In the genomic region with DNA sequence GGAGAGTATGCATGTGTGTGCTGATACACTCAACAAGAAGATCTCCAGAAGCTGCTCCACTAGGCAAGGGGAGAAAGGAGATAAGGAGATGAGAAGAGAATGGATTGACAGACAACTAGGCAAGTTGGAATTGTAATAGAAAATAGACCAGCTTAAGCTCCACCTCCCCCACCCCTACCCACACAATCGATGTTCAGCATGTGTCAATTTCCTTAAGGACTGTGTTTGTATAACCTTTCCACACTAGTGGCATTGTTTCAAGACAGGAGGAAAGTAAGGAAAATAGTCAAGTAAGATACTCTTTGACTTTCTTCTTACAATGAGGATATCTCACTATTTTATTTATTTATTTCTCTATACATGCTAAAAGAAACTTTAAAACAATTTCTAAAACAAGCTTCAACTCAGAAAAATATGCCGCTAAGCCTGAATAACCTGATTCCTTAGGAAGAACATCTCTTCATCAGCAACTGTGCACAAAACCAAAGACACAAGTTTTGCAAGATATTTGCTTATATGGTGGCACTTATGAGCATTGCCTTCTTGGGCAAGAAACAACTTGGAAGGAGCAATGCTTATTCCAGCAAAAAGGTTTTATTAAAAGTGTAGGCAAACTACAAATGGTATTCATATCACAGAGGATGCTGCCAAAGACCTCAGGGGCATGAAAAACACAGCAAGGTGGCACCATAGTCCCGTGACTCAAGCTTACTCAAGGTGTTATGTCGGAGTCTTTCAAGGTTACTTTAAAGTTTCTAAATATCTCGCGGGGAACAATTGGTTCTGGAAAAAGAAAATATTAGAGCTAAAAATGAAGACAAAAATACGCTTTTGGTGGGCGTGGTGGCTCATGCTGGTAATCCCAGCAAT, we compare ENCODE assay signal across 16 cellular contexts.
DNase-seq lines count a peak whose midpoint lies in the region; ATAC-seq, FAIRE-seq and TF ChIP-seq lines count a peak whose summit lies in the region.
"Had no signal": no experiment of that assay in that cellular context is flagged by ENCODE, and none has a peak within 500 bp of the region (broad histone marks: within the 10 kb centered on the region; RNA-seq: fewer than 3 reads in every experiment).

No MANE protein-coding gene starts in this region.

- H3K27ac ChIP-seq in trophoblast cell (ENCODE audit: low read depth, low read length) = no peak overlapping the region
- H3K27ac ChIP-seq: BLaER1 treated with 17β-estradiol and CSF1 and Interleukin-3, amounts not matched to agents 10 nM and 100 nM; HL-60 had no signal

- ATAC-seq in esophagus mucosa (peak; percentile 75), HG02571 (IDR thresholded peaks at IDR 0.05; ENCODE audit: unreplicated experiment) (no peak)
- ATAC-seq: CD8-positive, alpha-beta T cell had no signal

- H2BK12ac ChIP-seq in trophoblast cell (ENCODE audit: low read length) = no peak overlapping the region

- no peaks in the 10 kb centered on the region for H3K79me2 ChIP-seq in trophoblast cell (ENCODE audit: control insufficient read depth, insufficient read depth, low read length, poor library complexity)

- no peaks in the 10 kb centered on the region for H3K36me3 ChIP-seq in bronchial epithelial cell (ENCODE audit: control insufficient read depth, insufficient read depth, low read length)
- no peaks in the 10 kb centered on the region for H3K36me3 ChIP-seq in trophoblast cell (ENCODE audit: control insufficient read depth in 1 of 2, insufficient read depth in 2 of 2, low read length in 2 of 2)
- H3K36me3 ChIP-seq: BLaER1 treated with 17β-estradiol and CSF1 and Interleukin-3, amounts not matched to agents 10 nM and 100 nM had no signal

- no peak for FAIRE-seq in bronchial epithelial cell (lab: Jason Lieb, UNC)
- FAIRE-seq: G401.6, GM12892, GM18507, H1 had no signal

- H2BK120ac ChIP-seq in trophoblast cell (ENCODE audit: insufficient read depth, low read length, poor library complexity) = no peak overlapping the region

- no peak overlapping the region for H2BK5ac ChIP-seq in trophoblast cell (ENCODE audit: low read depth, low read length, poor library complexity)

- H2AK5ac ChIP-seq in trophoblast cell (ENCODE audit: low read length) = no peak overlapping the region

- H3K18ac ChIP-seq in trophoblast cell (ENCODE audit: low read length) = no peak overlapping the region

- H4K12ac ChIP-seq in trophoblast cell (ENCODE audit: low read depth, low read length) = no peak overlapping the region

- no peak overlapping the region for H3K23ac ChIP-seq in trophoblast cell (ENCODE audit: low read length)

- H3K27me3 ChIP-seq in bronchial epithelial cell (ENCODE audit: control insufficient read depth, insufficient read depth, low read length) = no peaks in the 10 kb centered on the region
- no peaks in the 10 kb centered on the region for H3K27me3 ChIP-seq in trophoblast cell (ENCODE audit: insufficient read depth, low read length)
- H3K27me3 ChIP-seq: BLaER1 treated with 17β-estradiol and CSF1 and Interleukin-3, amounts not matched to agents 10 nM and 100 nM had no signal

- no CpG with 5 or more reads among the region's 8 CpGs for WGBS in trophoblast cell (ENCODE audit: extremely low coverage, insufficient coverage, insufficient read length)

- no peak overlapping the region for H4K91ac ChIP-seq in trophoblast cell (ENCODE audit: low read depth, low read length)

- DNase-seq in bronchial epithelial cell (ENCODE audit: low read depth) (peak; percentile 39), trophoblast cell (peak; percentile 27 to 81), GM10266 (ENCODE audit: extremely low spot score) (no peak), NCI-H2107 (lab: John Stamatoyannopoulos, UW) (no peak), NCI-H226 (no peak)
- DNase-seq: CD8-positive, alpha-beta T cell; DMS 273 treated with DMSO at 0.1 percent for 48 hours; HCEC 1CT had no signal

- no peaks in the 10 kb centered on the region for H3K79me1 ChIP-seq in trophoblast cell (ENCODE audit: low read length)

- TF ChIP-seq CTCF in bronchial epithelial cell (IDR thresholded peaks at IDR 0.05; ENCODE audit: insufficient read depth, low read length, severe bottlenecking) = no peak
- TF ChIP-seq CTCF in GM10266 (IDR thresholded peaks at IDR 0.05; ENCODE audit: control insufficient read depth, insufficient read depth, low read depth, missing control alignments) = no peak

- H3K9me3 ChIP-seq in trophoblast cell (ENCODE audit: insufficient read depth, low read depth, low read length) = no peaks in the 10 kb centered on the region

- no peaks in the 10 kb centered on the region for H3K4me1 ChIP-seq in trophoblast cell (ENCODE audit: control insufficient read depth in 1 of 2, insufficient read depth in 2 of 2, low read length in 2 of 2)
- H3K4me1 ChIP-seq: BLaER1 treated with 17β-estradiol and CSF1 and Interleukin-3, amounts not matched to agents 10 nM and 100 nM had no signal

- no peak overlapping the region for H3K4me2 ChIP-seq in trophoblast cell (ENCODE audit: low read length)
- H3K4me2 ChIP-seq: BLaER1 treated with 17β-estradiol and CSF1 and Interleukin-3, amounts not matched to agents 10 nM and 100 nM had no signal

- no peak overlapping the region for H3K4ac ChIP-seq in trophoblast cell (ENCODE audit: low read depth, low read length)

- H2AFZ ChIP-seq in trophoblast cell (ENCODE audit: insufficient read depth, low read length, poor library complexity) = no peak overlapping the region

- no peak overlapping the region for H3K4me3 ChIP-seq in bronchial epithelial cell (ENCODE audit: low read depth, low read length)
- H3K4me3 ChIP-seq in trophoblast cell (ENCODE audit: low read depth, low read length) = no peak overlapping the region
- H3K4me3 ChIP-seq: BLaER1 treated with 17β-estradiol and CSF1 and Interleukin-3, amounts not matched to agents 10 nM and 100 nM had no signal

- H4K8ac ChIP-seq in trophoblast cell (ENCODE audit: low read depth, low read length) = no peak overlapping the region

- no peak overlapping the region for H3K9ac ChIP-seq in trophoblast cell (ENCODE audit: low read length)
- H3K9ac ChIP-seq: BLaER1 treated with 17β-estradiol and CSF1 and Interleukin-3, amounts not matched to agents 10 nM and 100 nM had no signal

- no peak overlapping the region for H3K14ac ChIP-seq in trophoblast cell (ENCODE audit: low read length)

Comparison
In these comparisons a context has a peak if more than half of its experiments do, and no peak if none do; other contexts are left out.
1. DNase-seq: peak in bronchial epithelial cell (single experiment) and trophoblast cell (2 of 2); none in GM10266 (single experiment), NCI-H2107 (single experiment) and NCI-H226 (single experiment).